ENCODE assay signal across 12 cellular contexts in the genomic region with DNA sequence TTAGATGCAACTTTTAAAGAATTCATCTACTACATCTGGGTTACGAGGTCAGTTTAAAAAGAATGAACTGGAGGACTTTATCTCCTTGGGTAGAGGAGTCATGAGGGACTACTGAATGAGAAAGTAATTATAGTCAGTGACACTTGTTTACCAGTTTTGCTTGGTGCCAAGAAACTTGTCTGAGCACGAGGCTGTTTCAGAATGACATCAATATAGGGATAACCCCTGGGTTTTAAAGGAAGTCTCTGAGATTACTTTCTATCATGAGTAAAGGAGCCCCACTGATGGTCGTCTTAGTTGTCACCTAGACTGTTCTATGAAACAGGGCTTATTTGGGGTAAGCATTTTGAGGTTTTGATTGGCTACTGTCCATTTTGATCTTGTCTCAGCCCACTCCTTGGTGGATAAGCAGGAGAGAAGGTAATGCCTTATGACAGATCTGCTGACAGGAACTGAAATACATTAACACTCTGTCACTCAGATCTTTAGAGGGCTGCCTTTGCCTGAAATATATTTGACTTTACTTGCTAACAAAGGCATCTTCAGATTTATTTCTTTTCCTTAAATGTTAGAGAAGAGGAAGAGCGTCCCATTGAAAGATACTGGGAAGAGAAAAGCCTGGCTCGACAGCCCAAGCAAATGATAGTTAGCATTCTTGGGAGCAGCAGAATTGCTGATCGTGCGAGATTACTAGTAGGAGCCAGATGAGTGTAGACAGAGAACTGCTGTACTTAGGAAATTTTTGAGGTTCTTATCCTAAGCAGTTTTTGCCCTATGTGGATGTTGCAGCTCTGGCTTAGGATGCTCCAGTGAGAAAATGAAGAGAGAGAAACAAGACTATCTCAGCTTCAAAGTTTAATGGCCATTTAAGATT.
DNase-seq lines count a peak whose midpoint lies in the region; ATAC-seq and TF ChIP-seq lines count a peak whose summit lies in the region.
"Had no signal": no experiment of that assay in that cellular context is flagged by ENCODE, and none has a peak within 500 bp of the region (broad histone marks: within the 10 kb centered on the region; RNA-seq: fewer than 3 reads in every experiment).

No MANE protein-coding gene starts in this region.

- ATAC-seq in GM18520 (IDR thresholded peaks at IDR 0.05; ENCODE audit: unreplicated experiment) (peak; percentile 79), GM21447 (IDR thresholded peaks at IDR 0.05; ENCODE audit: unreplicated experiment) (peak; percentile 82), HG03565 (IDR thresholded peaks at IDR 0.05; ENCODE audit: unreplicated experiment) (peak; percentile 54), left lung (peak; percentile 45), GM21717 (IDR thresholded peaks at IDR 0.05; ENCODE audit: unreplicated experiment) (no peak)

- no peak overlapping the region for H3K4me3 ChIP-seq in left lung
- H3K4me3 ChIP-seq: cardiac muscle cell had no signal

- no peaks in the 10 kb centered on the region for H3K36me3 ChIP-seq in left lung
- H3K36me3 ChIP-seq: cardiac muscle cell had no signal

- TF ChIP-seq CTCF in left lung (IDR thresholded peaks at IDR 0.05): no peak

- intact Hi-C loops in left lung (cut with DNase I): no loop called here

- H3K9me3 ChIP-seq in left lung: peaks cover 0 to 10% of the 10 kb centered on the region in 2 donors

- H3K27me3 ChIP-seq in left lung: no peaks in the 10 kb centered on the region
- H3K27me3 ChIP-seq: cardiac muscle cell had no signal

- H3K4me1 ChIP-seq in left lung: no peaks in the 10 kb centered on the region

- DNase-seq in left lung: no peak
- no peak for DNase-seq in NCI-H82 (lab: John Stamatoyannopoulos, UW)
- DNase-seq in activated CD4-positive, alpha-beta T cell treated with anti-CD3 and anti-CD28 coated beads for 48 hours: no peak
- DNase-seq: activated effector memory CD4-positive, alpha-beta T cell treated with Interleukin-2 at 50 U/mL for 16 hours; CD8-positive, alpha-beta memory T cell; NCI-H1436 treated with DMSO at 0.1 percent for 48 hours; NK-92 treated with Interleukin-12 subunit alpha and Interleukin-12 subunit beta, amount 100 ng/mL, for 24 hours had no signal

- H3K27ac ChIP-seq in left lung: no peak overlapping the region
- H3K27ac ChIP-seq: cardiac muscle cell had no signal
